14 cellular contexts compared by ENCODE assay signal in the genomic region with DNA sequence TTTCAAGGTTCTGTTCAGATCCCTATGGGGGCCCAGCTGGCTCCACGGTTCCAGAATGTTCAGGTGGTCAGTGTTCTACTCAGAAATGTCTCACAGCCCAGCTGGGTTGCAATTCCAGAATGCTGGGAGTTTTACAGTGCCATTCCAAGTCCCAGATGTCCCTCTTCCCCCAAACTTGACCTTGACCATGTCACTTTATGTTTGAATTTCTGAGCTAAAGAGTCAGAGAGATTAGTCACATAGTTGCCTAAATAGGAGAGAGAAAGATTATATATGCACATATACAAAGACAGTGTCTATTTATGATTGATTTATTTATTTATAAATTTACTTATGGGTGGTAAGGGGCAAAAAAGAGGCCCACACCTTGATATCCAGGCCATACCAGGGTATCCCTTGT. TPM values are rescaled to one million over a fixed set of nuclear protein-coding genes. Genes with fewer than 3 reads are reported as not detected.
DNase-seq lines count a peak whose midpoint lies in the region; ATAC-seq and TF ChIP-seq lines count a peak whose summit lies in the region.
"Had no signal": no experiment of that assay in that cellular context is flagged by ENCODE, and none has a peak within 500 bp of the region (broad histone marks: within the 10 kb centered on the region; RNA-seq: fewer than 3 reads in every experiment).

No MANE protein-coding gene starts in this region.

- H3K4me1 Mint-ChIP-seq in naive thymus-derived CD8-positive, alpha-beta T cell: peaks cover 14 to 31% (median 19%) of the 10 kb centered on the region in 4 donors

- in situ Hi-C loops in GM23248 (cut with MboI): loop anchor here (5.0 kb wide), 2 partner anchors 93 to 293 kb away; no protein-coding TSS in a partner anchor

- peak overlapping the region; percentile 28 for H3K27ac ChIP-seq in GM23248
- H3K27ac ChIP-seq: left lung, psoas muscle had no signal

- H3K4me3 ChIP-seq in AG10803 (ENCODE audit: low read length): no peak overlapping the region
- no peak overlapping the region for H3K4me3 ChIP-seq in GM23248
- no peak overlapping the region for H3K4me3 ChIP-seq in adipocyte (ENCODE audit: low read length)
- H3K4me3 ChIP-seq in MG63: no peak overlapping the region
- H3K4me3 ChIP-seq: left lung, psoas muscle had no signal

- no peaks in the 10 kb centered on the region for H3K9me3 Mint-ChIP-seq in naive thymus-derived CD8-positive, alpha-beta T cell
- H3K9me3 Mint-ChIP-seq: activated CD4-positive, alpha-beta T cell treated with anti-CD3 and anti-CD28 coated beads, Interleukin-2, amount 10 ng/mL, durations not matched to agents 24 days and 14 days; effector memory CD8-positive, alpha-beta T cell had no signal

- H3K9me3 ChIP-seq in GM23248 (ENCODE audit: low read depth): no peaks in the 10 kb centered on the region
- H3K9me3 ChIP-seq in adipocyte (ENCODE audit: control insufficient read depth, low read length): no peaks in the 10 kb centered on the region
- no peaks in the 10 kb centered on the region for H3K9me3 ChIP-seq in MG63
- H3K9me3 ChIP-seq: left lung, psoas muscle had no signal

- ATAC-seq in naive thymus-derived CD8-positive, alpha-beta T cell: no peak

- H3K27me3 ChIP-seq in GM23248 (replicated peaks; ENCODE audit: insufficient read depth): no peaks in the 10 kb centered on the region
- no peaks in the 10 kb centered on the region for H3K27me3 ChIP-seq in adipocyte (replicated peaks; ENCODE audit: control insufficient read depth, insufficient read depth, low read length)
- H3K27me3 ChIP-seq in MG63: no peaks in the 10 kb centered on the region

- peaks cover 6% of the 10 kb centered on the region; the same call in 1 of the 2 replicates for H3F3A ChIP-seq in GM23248 (ENCODE audit: insufficient read depth)

- H3K36me3 ChIP-seq in GM23248 (ENCODE audit: low read depth) (no peaks in the 10 kb centered on the region), adipocyte (ENCODE audit: control insufficient read depth, insufficient read depth, low read length, severe bottlenecking) (no peaks in the 10 kb centered on the region), MG63 (no peaks in the 10 kb centered on the region)
- H3K36me3 ChIP-seq: left lung had no signal

- POLR2A ChIA-PET in naive thymus-derived CD8-positive, alpha-beta T cell (lab: Charles Lee): interaction anchor here (0.5 to 6.3 kb wide), 6 partner anchors 32 to 268 kb away, joined by 3 to 65 read pairs (median 3); partner anchors contain the start of gene AHDC1

- H4K20me1 ChIP-seq in GM23248 (ENCODE audit: insufficient read depth): no peaks in the 10 kb centered on the region

- peaks cover 12% of the 10 kb centered on the region for H3K4me1 ChIP-seq in GM23248 (ENCODE audit: insufficient read depth)
- peaks cover 24% of the 10 kb centered on the region for H3K4me1 ChIP-seq in adipocyte (ENCODE audit: control insufficient read depth, insufficient read depth, low read length)

- WGBS in GM23248 (ENCODE audit: low coverage in 1 of 2, low lambda C conversion rate in 2 of 2, missing lambda C conversion rate in 2 of 2), 2 experiments: 36 to 55% methylated on average over 1 of the region's 1 CpG

- peaks cover 0 to 3% (median 0%) of the 10 kb centered on the region in 5 donors for H3K27me3 Mint-ChIP-seq in naive thymus-derived CD8-positive, alpha-beta T cell
- H3K27me3 Mint-ChIP-seq: activated naive CD8-positive, alpha-beta T cell had no signal

- H3K27ac Mint-ChIP-seq in naive thymus-derived CD8-positive, alpha-beta T cell: peak overlapping the region in 5 of 10 donors; percentile 66 to 82 (median 80)
- H3K27ac Mint-ChIP-seq: activated CD4-positive, alpha-beta T cell treated with anti-CD3 and anti-CD28 coated beads, Interleukin-2, amount 10 ng/mL, durations not matched to agents 24 days and 14 days; activated naive CD8-positive, alpha-beta T cell had no signal

- H3K36me3 Mint-ChIP-seq in naive thymus-derived CD8-positive, alpha-beta T cell: no peaks in the 10 kb centered on the region
- H3K36me3 Mint-ChIP-seq: activated naive CD8-positive, alpha-beta T cell had no signal

- H2AFZ ChIP-seq in GM23248: no peak overlapping the region

- no peaks in the 10 kb centered on the region for H3K79me2 ChIP-seq in GM23248 (ENCODE audit: insufficient read depth)

- no peaks in the 10 kb centered on the region for H3K9me2 ChIP-seq in GM23248 (ENCODE audit: insufficient read depth)

- H3K4me3 Mint-ChIP-seq in naive thymus-derived CD8-positive, alpha-beta T cell: peak overlapping the region in 6 of 10 donors; percentile 19 to 63 (median 42)
- H3K4me3 Mint-ChIP-seq: activated CD4-positive, alpha-beta T cell treated with anti-CD3 and anti-CD28 coated beads, Interleukin-2, amount 10 ng/mL, durations not matched to agents 24 days and 14 days had no signal

- H3K9ac ChIP-seq in GM23248: no peak overlapping the region; the same call in 1 of the 2 replicates
- no peak overlapping the region for H3K9ac ChIP-seq in adipocyte (ENCODE audit: low read length)

- H3K4me2 ChIP-seq in GM23248 (ENCODE audit: unreplicated experiment): peak overlapping the region; percentile 26

- no peak for TF ChIP-seq CTCF in AG10803 (conservative IDR thresholded peaks at IDR 0.05; ENCODE audit: low read length)

- DNase-seq in AG10803 (ENCODE audit: low read depth) (peak; percentile 37), GM23248 (peak; percentile 54), adipocyte (ENCODE audit: low read depth) (peak; percentile 34), MG63 (no peak)
- no peak for DNase-seq in naive thymus-derived CD8-positive, alpha-beta T cell
- no peak for DNase-seq in activated CD8-positive, alpha-beta memory T cell treated with anti-CD3 and anti-CD28 coated beads, Interleukin-2, amount 50 U/mL, for 4 hours
- no peak for DNase-seq in effector CD8-positive, alpha-beta T cell (lab: John Stamatoyannopoulos, UW)
- DNase-seq in stimulated activated CD4-positive, alpha-beta T cell treated with anti-CD3 and anti-CD28 coated beads, Interleukin-2, amount 100 ng/mL, for 24 hours: no peak

RNA-seq across cellular contexts. Expression of gene GPR3, which starts 2.5 kb away (rescaled TPM):
- total RNA-seq in GM23248 (2014; rRNA removed; shearing (Covaris generic)): 0.32 and 0.38 TPM in 2 replicates
- polyA plus RNA-seq in GM23248 (2016; fragmentation: Nextera tagmentation; extraction: Ambion mirVana): 1.6 and 1.8 TPM in 2 replicates
- total RNA-seq in naive thymus-derived CD8-positive, alpha-beta T cell: not detected
- under 1 TPM in 2 of 3 donors, not detected in 1; 0.10 to 0.28 TPM for polyA plus RNA-seq in naive thymus-derived CD8-positive, alpha-beta T cell
- not detected in 2 replicates for total RNA-seq in MG63 (2014; rRNA removed; shearing (Covaris generic); ENCODE audit: low replicate concordance)

RNA-seq across cellular contexts. Expression of gene CD164L2, which starts 11.8 kb away (rescaled TPM):
- not detected in 2 replicates for total RNA-seq in GM23248 (2014; rRNA removed; shearing (Covaris generic))
- polyA plus RNA-seq in GM23248 (2016; fragmentation: Nextera tagmentation; extraction: Ambion mirVana): not detected in 2 replicates
- total RNA-seq in naive thymus-derived CD8-positive, alpha-beta T cell: not detected
- under 1 TPM in 1 of 3 donors, not detected in 2; 0.17 TPM for polyA plus RNA-seq in naive thymus-derived CD8-positive, alpha-beta T cell
- not detected in 2 replicates for total RNA-seq in MG63 (2014; rRNA removed; shearing (Covaris generic); ENCODE audit: low replicate concordance)
- total RNA-seq: activated CD4-positive, alpha-beta T cell treated with anti-CD3 and anti-CD28 coated beads, Interleukin-2, amount 10 ng/mL, durations not matched to agents 24 days and 14 days; M059J; psoas muscle had no signal
- polyA plus RNA-seq: psoas muscle had no signal

RNA-seq across cellular contexts. Expression of gene FCN3, which starts 20.3 kb away (rescaled TPM):
- total RNA-seq in GM23248 (2014; rRNA removed; shearing (Covaris generic)): not detected in 2 replicates
- not detected in 2 replicates for polyA plus RNA-seq in GM23248 (2016; fragmentation: Nextera tagmentation; extraction: Ambion mirVana)
- total RNA-seq in naive thymus-derived CD8-positive, alpha-beta T cell: not detected
- not detected for polyA plus RNA-seq in naive thymus-derived CD8-positive, alpha-beta T cell
- not detected in 2 replicates for total RNA-seq in MG63 (2014; rRNA removed; shearing (Covaris generic); ENCODE audit: low replicate concordance)
- total RNA-seq: activated CD4-positive, alpha-beta T cell treated with anti-CD3 and anti-CD28 coated beads, Interleukin-2, amount 10 ng/mL, durations not matched to agents 24 days and 14 days; M059J had no signal

RNA-seq across cellular contexts. Expression of gene MAP3K6, which starts 28.2 kb away (rescaled TPM):
- 31.5 and 40.3 TPM in 2 replicates for total RNA-seq in GM23248 (2014; rRNA removed; shearing (Covaris generic))
- polyA plus RNA-seq in GM23248 (2016; fragmentation: Nextera tagmentation; extraction: Ambion mirVana): 13.7 and 17.9 TPM in 2 replicates
- 10 to 100 TPM; 10.1 to 11.6 TPM for total RNA-seq in naive thymus-derived CD8-positive, alpha-beta T cell
- polyA plus RNA-seq in naive thymus-derived CD8-positive, alpha-beta T cell: 1 to 10 TPM; 1.7 to 6.0 (median 3.0) TPM
- 11.5 and 26.9 TPM in 2 replicates for total RNA-seq in MG63 (2014; rRNA removed; shearing (Covaris generic); ENCODE audit: low replicate concordance)

RNA-seq across cellular contexts. Expression of gene SYTL1, which starts 53.1 kb away (rescaled TPM):
- total RNA-seq in GM23248 (2014; rRNA removed; shearing (Covaris generic)): not detected in 2 replicates
- polyA plus RNA-seq in GM23248 (2016; fragmentation: Nextera tagmentation; extraction: Ambion mirVana): not detected in 2 replicates
- 100 to 1,000 TPM; 125 to 135 TPM for total RNA-seq in naive thymus-derived CD8-positive, alpha-beta T cell
- 10 to 100 TPM; 74.4 to 92.3 (median 91.9) TPM for polyA plus RNA-seq in naive thymus-derived CD8-positive, alpha-beta T cell
- total RNA-seq in MG63 (2014; rRNA removed; shearing (Covaris generic); ENCODE audit: low replicate concordance): not detected in 2 replicates

Comparison
In these comparisons a context has a peak if more than half of its experiments do, and no peak if none do; other contexts are left out.
1. DNase-seq: peak in AG10803 (single experiment), GM23248 (single experiment) and adipocyte (single experiment); none in naive thymus-derived CD8-positive, alpha-beta T cell (0 of 10), activated CD8-positive, alpha-beta memory T cell treated with anti-CD3 and anti-CD28 coated beads, Interleukin-2, amount 50 U/mL, for 4 hours (single experiment), effector CD8-positive, alpha-beta T cell (single experiment), MG63 (single experiment) and stimulated activated CD4-positive, alpha-beta T cell treated with anti-CD3 and anti-CD28 coated beads, Interleukin-2, amount 100 ng/mL, for 24 hours (0 of 2).